ENCODE assay signal across 8 cellular contexts in the genomic region with DNA sequence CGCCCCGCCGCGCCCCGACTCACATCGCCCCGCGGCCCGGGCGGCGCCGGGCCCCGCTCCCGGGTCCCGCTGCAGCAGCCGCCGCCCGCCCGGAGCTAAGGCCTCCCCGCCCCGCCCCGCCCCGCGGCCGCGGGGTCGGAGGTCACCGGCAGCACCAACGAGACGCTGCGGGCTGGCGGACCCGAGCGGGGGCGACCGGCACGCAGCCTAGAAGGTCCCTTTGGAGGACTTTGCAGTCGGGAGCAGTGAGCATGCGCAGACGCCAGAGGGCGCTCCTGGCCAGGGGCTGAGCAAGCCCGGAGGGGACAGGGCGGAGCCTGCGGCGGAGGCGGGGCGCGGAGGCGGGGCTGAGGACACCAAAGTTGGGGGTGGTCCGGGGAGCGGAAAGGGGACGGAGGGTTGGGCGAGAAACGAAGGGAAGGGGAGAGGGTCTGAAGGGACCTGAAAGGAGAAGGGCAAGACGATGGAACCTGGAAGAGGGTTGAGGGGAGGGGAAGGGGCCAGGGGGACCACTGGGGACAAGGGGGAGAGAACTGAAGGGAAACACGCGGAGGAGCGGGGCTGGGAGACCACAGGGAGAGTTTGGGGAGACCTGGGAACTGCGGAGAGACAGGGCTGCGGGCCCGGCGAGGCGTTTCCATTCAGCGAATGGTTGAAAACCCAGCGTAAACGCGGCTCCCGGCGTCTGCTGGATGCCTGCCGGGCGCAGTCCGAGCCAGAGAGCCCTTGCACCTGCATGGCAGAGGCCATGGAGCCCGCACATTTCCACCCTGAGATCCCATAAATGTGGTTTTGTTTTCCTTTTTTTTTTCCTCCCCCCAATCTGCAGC. TPM values are rescaled to one million over a fixed set of nuclear protein-coding genes. Genes with fewer than 3 reads are reported as not detected.
DNase-seq lines count a peak whose midpoint lies in the region; ATAC-seq, FAIRE-seq and TF ChIP-seq lines count a peak whose summit lies in the region.

TSS of gene FRS3 (minus strand) at position 108 of the 830 bp plus-strand sequence. CDS start 2,913 bp downstream, outside the sequence.

- peaks cover 17% of the 10 kb centered on the region; the same call in 1 of the 2 replicates for H3K36me3 ChIP-seq in KOPT-K1 (ENCODE audit: insufficient read depth, low read length)

- no peaks in the 10 kb centered on the region for H3K9me3 ChIP-seq in KOPT-K1 (ENCODE audit: insufficient read depth, low read length, poor library complexity, severe bottlenecking)

- peak; percentile 85 for ATAC-seq in GM21825 (IDR thresholded peaks at IDR 0.05; ENCODE audit: unreplicated experiment)
- ATAC-seq in natural killer cell treated with Interleukin-12 subunit alpha and Interleukin-12 subunit beta and Interleukin-15 and Interleukin-18, amount 100 ng/mL, for 72 hours, result peak; percentile 98 to 99

- DNase-seq in EH (ENCODE audit: low read depth), result peak; percentile 90
- DNase-seq in RCC 7860 (ENCODE audit: low spot score), result peak; percentile 79
- DNase-seq in activated T-helper 1 cell treated with anti-CD3 and anti-CD28 coated beads, Interleukin-2, amount 50 U/mL, for 16 hours (ENCODE audit: low read depth in 1 of 2, low spot score in 1 of 2), result peak; percentile 99
- peak; percentile 93 for DNase-seq in fibroblast of mammary gland (ENCODE audit: low read depth)
- peak; percentile 99 for DNase-seq in natural killer cell treated with Interleukin-12 subunit alpha and Interleukin-12 subunit beta and Interleukin-15 and Interleukin-18, amount 100 ng/mL, for 72 hours (ENCODE audit: low spot score)
- DNase-seq in stimulated activated naive CD4-positive, alpha-beta T cell treated with Interleukin-2 at 50 U/mL for 16 hours (lab: John Stamatoyannopoulos, UW), result peak; percentile 99

- H3K4me1 Mint-ChIP-seq in natural killer cell treated with Interleukin-12 subunit alpha and Interleukin-12 subunit beta and Interleukin-15 and Interleukin-18, amount 100 ng/mL, for 72 hours (ENCODE audit: low read depth in 2 of 2), result peaks cover 7 to 14% of the 10 kb centered on the region in 2 donors

- no peaks in the 10 kb centered on the region for H3K27me3 Mint-ChIP-seq in natural killer cell treated with Interleukin-12 subunit alpha and Interleukin-12 subunit beta and Interleukin-15 and Interleukin-18, amount 100 ng/mL, for 72 hours

- FAIRE-seq in RCC 7860 (lab: Jason Lieb, UNC), result no peak

- peak within 1 kb of the TSS; percentile 45 to 88 for H3K27ac Mint-ChIP-seq in natural killer cell treated with Interleukin-12 subunit alpha and Interleukin-12 subunit beta and Interleukin-15 and Interleukin-18, amount 100 ng/mL, for 72 hours

- no peaks in the 10 kb centered on the region for H3K9me3 Mint-ChIP-seq in natural killer cell treated with Interleukin-12 subunit alpha and Interleukin-12 subunit beta and Interleukin-15 and Interleukin-18, amount 100 ng/mL, for 72 hours

- TF ChIP-seq CTCF in fibroblast of mammary gland (conservative IDR thresholded peaks at IDR 0.05; ENCODE audit: control insufficient read depth, insufficient read depth, low read depth, low read length), result peak; percentile 75

- peak within 1 kb of the TSS; percentile 96 for H3K4me3 Mint-ChIP-seq in natural killer cell treated with Interleukin-12 subunit alpha and Interleukin-12 subunit beta and Interleukin-15 and Interleukin-18, amount 100 ng/mL, for 72 hours

- peak within 1 kb of the TSS; percentile 77 for H3K4me3 ChIP-seq in fibroblast of mammary gland (ENCODE audit: control insufficient read depth, low read depth, low read length)

- no peaks in the 10 kb centered on the region for H3K36me3 Mint-ChIP-seq in natural killer cell treated with Interleukin-12 subunit alpha and Interleukin-12 subunit beta and Interleukin-15 and Interleukin-18, amount 100 ng/mL, for 72 hours

- peak within 1 kb of the TSS; percentile 45 for H3K27ac ChIP-seq in KOPT-K1 (ENCODE audit: low read depth, low read length, poor library complexity, severe bottlenecking)

RNA-seq across cellular contexts. Expression of gene FRS3, which starts in this region (rescaled TPM):
- 1 to 10 TPM; 7.4 to 9.5 TPM for total RNA-seq in natural killer cell treated with Interleukin-12 subunit alpha and Interleukin-12 subunit beta and Interleukin-15 and Interleukin-18, amount 100 ng/mL, for 72 hours

Comparison
In these comparisons a context has a peak if more than half of its experiments do, and no peak if none do; other contexts are left out.
1. Peak in every context shown above with its lines: DNase-seq, ATAC-seq, H3K4me3 ChIP-seq and H3K27ac ChIP-seq.